In the genomic region with DNA sequence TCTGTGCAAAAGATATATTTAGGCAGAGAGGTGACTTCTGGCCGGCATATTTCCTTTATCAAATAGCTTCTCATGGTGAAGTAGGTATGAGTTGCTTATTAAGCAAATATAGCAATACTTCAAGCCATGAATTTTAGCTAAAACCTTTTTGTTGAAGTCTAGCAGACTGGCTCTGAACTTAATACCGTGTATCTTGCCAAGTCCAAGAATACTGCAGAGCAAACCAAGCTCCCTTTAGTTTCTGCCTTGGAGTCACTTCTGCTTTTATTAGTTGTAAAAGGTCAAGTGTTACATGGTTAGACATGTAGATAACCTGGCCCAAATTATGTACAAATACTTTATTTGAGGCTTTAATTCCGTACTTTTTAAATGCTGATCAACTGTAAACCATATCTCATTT, we compare ENCODE assay signal across 27 cellular contexts.
"Had no signal": no experiment of that assay in that cellular context is flagged by ENCODE, and none has a peak within 500 bp of the region (broad histone marks: within the 10 kb centered on the region; RNA-seq: fewer than 3 reads in every experiment).

No MANE protein-coding gene starts in this region.

- H3K4me1 ChIP-seq: body of pancreas, Peyer's patch had no signal

- H3K4me3 ChIP-seq: body of pancreas, Peyer's patch had no signal

- ATAC-seq: activated naive CD4-positive, alpha-beta T cell treated with anti-CD3 and anti-CD28 coated beads, Interleukin-2, amount 50 U/mL, for 72 hours; activated naive CD8-positive, alpha-beta T cell treated with anti-CD3 and anti-CD28 coated beads, Interleukin-2, amount 50 U/mL, for 24 hours; activated T-cell treated with anti-CD3 and anti-CD28 coated beads, Interleukin-2, amount 50 U/mL, for 4 hours; body of pancreas had no signal

- H3K27ac ChIP-seq: body of pancreas, Peyer's patch, RWPE1 had no signal

- H3K27me3 Mint-ChIP-seq: activated B cell treated with CpG ODN at 0.5 μM for 24 hours; activated CD4-positive, alpha-beta memory T cell treated with anti-CD3 and anti-CD28 coated beads for 36 hours; activated naive CD8-positive, alpha-beta T cell treated with anti-CD3 and anti-CD28 coated beads, Interleukin-2, amount 50 U/mL, for 24 hours had no signal

- H3K27me3 ChIP-seq: ascending aorta, body of pancreas, Peyer's patch had no signal

- FAIRE-seq: bronchial epithelial cell, TTC549 had no signal

- H3K4me3 Mint-ChIP-seq: activated B cell treated with CpG ODN at 0.5 μM for 24 hours; activated CD4-positive, alpha-beta memory T cell treated with anti-CD3 and anti-CD28 coated beads for 36 hours; activated CD4-positive, alpha-beta T cell treated with anti-CD3 and anti-CD28 coated beads, Interleukin-2, amount 10 ng/mL, durations not matched to agents 24 days and 14 days; activated naive CD8-positive, alpha-beta T cell treated with anti-CD3 and anti-CD28 coated beads, Interleukin-2, amount 50 U/mL, for 24 hours; activated T-cell treated with anti-CD3 and anti-CD28 coated beads, Interleukin-2, amount 50 U/mL, for 4 hours; T-helper 1 cell treated with Interleukin-12 subunit alpha and Interleukin-12 subunit beta and Interleukin-4 antibody, amounts not matched to agents 30 μg/mL and 1 μg/mL, for 36 hours had no signal

- H3K27ac Mint-ChIP-seq: activated B cell treated with CpG ODN at 0.5 μM for 24 hours; activated CD4-positive, alpha-beta memory T cell treated with anti-CD3 and anti-CD28 coated beads for 36 hours; activated CD4-positive, alpha-beta T cell treated with anti-CD3 and anti-CD28 coated beads, Interleukin-2, amount 10 ng/mL, durations not matched to agents 24 days and 14 days; activated naive CD4-positive, alpha-beta T cell treated with anti-CD3 and anti-CD28 coated beads, Interleukin-2, amount 50 U/mL, for 72 hours; activated naive CD8-positive, alpha-beta T cell treated with anti-CD3 and anti-CD28 coated beads, Interleukin-2, amount 50 U/mL, for 24 hours; T-helper 1 cell treated with Interleukin-12 subunit alpha and Interleukin-12 subunit beta and Interleukin-4 antibody, amounts not matched to agents 30 μg/mL and 1 μg/mL, for 36 hours had no signal

- H3K36me3 Mint-ChIP-seq: activated CD4-positive, alpha-beta memory T cell treated with anti-CD3 and anti-CD28 coated beads for 36 hours; activated naive CD4-positive, alpha-beta T cell treated with anti-CD3 and anti-CD28 coated beads, Interleukin-2, amount 50 U/mL, for 72 hours had no signal

- H3K9me3 Mint-ChIP-seq: activated B cell treated with CpG ODN at 0.5 μM for 24 hours; activated CD4-positive, alpha-beta T cell treated with anti-CD3 and anti-CD28 coated beads, Interleukin-2, amount 10 ng/mL, durations not matched to agents 24 days and 14 days; activated naive CD4-positive, alpha-beta T cell treated with anti-CD3 and anti-CD28 coated beads, Interleukin-2, amount 50 U/mL, for 72 hours; activated naive CD8-positive, alpha-beta T cell treated with anti-CD3 and anti-CD28 coated beads, Interleukin-2, amount 50 U/mL, for 24 hours; activated T-cell treated with anti-CD3 and anti-CD28 coated beads, Interleukin-2, amount 50 U/mL, for 4 hours; T-helper 1 cell treated with Interleukin-12 subunit alpha and Interleukin-12 subunit beta and Interleukin-4 antibody, amounts not matched to agents 30 μg/mL and 1 μg/mL, for 36 hours had no signal

- H3K9me3 ChIP-seq: ascending aorta, body of pancreas, Peyer's patch had no signal

- H3K4me1 Mint-ChIP-seq: activated B cell treated with CpG ODN at 0.5 μM for 24 hours; activated CD4-positive, alpha-beta T cell treated with anti-CD3 and anti-CD28 coated beads, Interleukin-2, amount 10 ng/mL, durations not matched to agents 24 days and 14 days; activated naive CD8-positive, alpha-beta T cell treated with anti-CD3 and anti-CD28 coated beads, Interleukin-2, amount 50 U/mL, for 24 hours had no signal

- DNase-seq: activated B cell treated with CpG ODN at 0.5 μM for 24 hours; activated CD4-positive, alpha-beta memory T cell treated with anti-CD3 and anti-CD28 coated beads for 36 hours; activated CD4-positive, alpha-beta T cell treated with anti-CD3 and anti-CD28 coated beads for 1 hour; activated CD4-positive, alpha-beta T cell treated with anti-CD3 and anti-CD28 coated beads, Interleukin-2, amount 10 ng/mL, durations not matched to agents 24 days and 14 days; activated CD8-positive, alpha-beta memory T cell treated with anti-CD3 and anti-CD28 coated beads for 24 hours; activated effector memory CD4-positive, alpha-beta T cell treated with anti-CD3 and anti-CD28 coated beads, Interleukin-2, amount 50 U/mL, for 16 hours; activated naive CD4-positive, alpha-beta T cell treated with Interleukin-2 at 50 U/mL for 16 hours; activated naive CD8-positive, alpha-beta T cell treated with anti-CD3 and anti-CD28 coated beads, Interleukin-2, amount 50 U/mL, for 24 hours; activated T-cell treated with anti-CD3 and anti-CD28 coated beads, Interleukin-2, amount 50 U/mL, for 4 hours; amniotic stem cell; body of pancreas; IMR-90; KBM-7; NCI-H1105 treated with DMSO at 0.1 percent for 48 hours; NCI-H1436 treated with DMSO at 0.1 percent for 48 hours; NCI-H187; NCI-H2081; NCI-H524; Peyer's patch; SHP77 treated with DMSO at 0.1 percent for 48 hours; T-helper 9 cell had no signal

- H3K36me3 ChIP-seq: ascending aorta, Peyer's patch had no signal
